In genomic region chr6:144104898-144105487, GRCh38 we compare ENCODE assay signal across 8 cellular contexts. TPM values are rescaled to one million over a fixed set of nuclear protein-coding genes. Genes with fewer than 3 reads are reported as not detected.
DNase-seq lines count a peak whose midpoint lies in the region; ATAC-seq lines count a peak whose summit lies in the region.

No MANE protein-coding gene starts in this region.

- H3K4me1 ChIP-seq in SJCRH30 = peaks cover 6% of the 10 kb centered on the region

- H3K27me3 ChIP-seq in SJCRH30 = no peaks in the 10 kb centered on the region

- peak; percentile 83 for ATAC-seq in GM21737 (IDR thresholded peaks at IDR 0.05; ENCODE audit: unreplicated experiment)
- ATAC-seq in memory B cell (ENCODE audit: low read depth) = peak; percentile 82

- H3K36me3 ChIP-seq in SJCRH30 = no peaks in the 10 kb centered on the region

- no peaks in the 10 kb centered on the region for H3K9me3 Mint-ChIP-seq in memory B cell

- no peak overlapping the region for H3K27ac Mint-ChIP-seq in memory B cell

- peaks cover 2% of the 10 kb centered on the region for H3K4me1 Mint-ChIP-seq in memory B cell

- H3K27me3 Mint-ChIP-seq in memory B cell = peaks cover 2% of the 10 kb centered on the region

- H3K4me3 ChIP-seq in SJCRH30 = no peak overlapping the region

- H3K4me3 Mint-ChIP-seq in memory B cell = no peak overlapping the region

- H3K27ac ChIP-seq in SJCRH30 = peak overlapping the region; percentile 14; the same call in 1 of the 2 replicates

- no peaks in the 10 kb centered on the region for H3K9me3 ChIP-seq in SJCRH30 (replicated peaks)

- peak; percentile 36 for DNase-seq in stimulated activated CD4-positive, alpha-beta T cell treated with anti-CD3 and anti-CD28 coated beads, Interleukin-2, amount 100 ng/mL, for 4 hours (ENCODE audit: low read depth)
- DNase-seq in stimulated activated CD4-positive, alpha-beta T cell treated with anti-CD3 and anti-CD28 coated beads, Interleukin-4, amount 100 ng/mL, for 1 hour = no peak
- peak; percentile 86 for DNase-seq in LHCN-M2 (ENCODE audit: low read depth)
- DNase-seq in SJCRH30 = peak; percentile 47 to 88
- DNase-seq in dermis microvascular lymphatic vessel endothelial cell (ENCODE audit: low read depth in 2 of 2) = peak; percentile 77 to 80
- peak; percentile 47 to 70 for DNase-seq in memory B cell (ENCODE audit: low spot score in 2 of 2)
- DNase-seq in stimulated activated naive CD4-positive, alpha-beta T cell treated with Interleukin-2 at 50 U/mL for 16 hours (lab: John Stamatoyannopoulos, UW) = no peak

- H3K36me3 Mint-ChIP-seq in memory B cell = no peaks in the 10 kb centered on the region

RNA-seq across cellular contexts. Expression of gene SF3B5, which starts 9.6 kb away (rescaled TPM):
- total RNA-seq in LHCN-M2 (2014; rRNA removed) = 167 and 186 TPM in 2 replicates
- polyA plus RNA-seq in LHCN-M2 (2012) = 238 TPM
- total RNA-seq in SJCRH30 (2014; rRNA removed; shearing (Covaris generic)) = 116 and 118 TPM in 2 replicates
- total RNA-seq in dermis microvascular lymphatic vessel endothelial cell = 81.3 and 90.9 TPM in 2 replicates

RNA-seq across cellular contexts. Expression of gene STX11, which starts 45.3 kb away (rescaled TPM):
- total RNA-seq in LHCN-M2 (2014; rRNA removed) (4.8 and 7.4 TPM in 2 replicates), dermis microvascular lymphatic vessel endothelial cell (13.0 and 21.1 TPM in 2 replicates)
- polyA plus RNA-seq in LHCN-M2 (2012) = 0.58 TPM
- total RNA-seq in SJCRH30 (2014; rRNA removed; shearing (Covaris generic)) = 16.1 and 16.6 TPM in 2 replicates

Comparison
In these comparisons a context has a peak if more than half of its experiments do, and no peak if none do; other contexts are left out.
1. DNase-seq: peak in stimulated activated CD4-positive, alpha-beta T cell treated with anti-CD3 and anti-CD28 coated beads, Interleukin-2, amount 100 ng/mL, for 4 hours (single experiment), LHCN-M2 (single experiment), SJCRH30 (2 of 2), dermis microvascular lymphatic vessel endothelial cell (2 of 2) and memory B cell (2 of 2); none in stimulated activated CD4-positive, alpha-beta T cell treated with anti-CD3 and anti-CD28 coated beads, Interleukin-4, amount 100 ng/mL, for 1 hour (single experiment) and stimulated activated naive CD4-positive, alpha-beta T cell treated with Interleukin-2 at 50 U/mL for 16 hours (single experiment).